1 cellular context compared by ENCODE assay signal in the genomic region with DNA sequence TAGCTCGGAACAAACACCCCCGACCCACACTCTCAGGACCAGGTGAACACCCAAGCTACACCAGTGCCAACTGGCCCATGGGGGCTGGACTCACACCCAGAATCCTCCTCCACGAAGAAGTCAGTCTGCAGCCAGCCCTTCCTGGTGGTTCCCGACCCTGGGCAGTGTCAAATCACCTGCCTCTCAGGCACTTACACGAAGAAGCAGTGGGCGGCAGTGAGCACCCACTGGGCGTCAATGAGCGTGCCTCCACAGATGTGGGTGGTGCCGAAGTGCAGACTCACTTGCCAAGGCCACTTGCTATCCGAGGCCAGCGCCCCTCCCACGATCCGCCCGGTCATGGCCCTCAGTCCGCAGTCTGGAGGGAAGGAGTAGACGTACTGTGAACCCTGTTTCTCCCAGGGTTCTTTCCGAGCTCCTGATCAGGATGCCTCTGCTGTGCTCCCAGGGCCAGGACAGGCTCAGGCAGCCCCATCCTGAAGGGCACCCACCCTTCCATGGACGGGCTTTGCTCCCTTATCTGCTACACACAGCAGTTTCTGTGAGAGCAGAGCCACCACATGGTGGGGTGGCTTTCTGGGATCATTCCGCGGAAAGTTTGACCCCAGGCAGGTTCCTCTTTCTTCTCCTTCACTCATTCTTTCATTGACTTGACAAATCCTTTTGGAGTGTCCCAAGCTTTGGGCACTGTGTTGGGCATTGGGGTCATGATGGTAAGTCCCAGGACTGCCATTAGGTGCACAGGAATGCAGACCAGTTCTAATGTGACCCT.
TF ChIP-seq lines count a peak whose summit lies in the region.

No MANE protein-coding gene starts in this region.

TF ChIP-seq in HepG2, 621 proteins besides CTCF, POLR2A, EP300 and RAD21:
- TF ChIP-seq, protein P1, sequence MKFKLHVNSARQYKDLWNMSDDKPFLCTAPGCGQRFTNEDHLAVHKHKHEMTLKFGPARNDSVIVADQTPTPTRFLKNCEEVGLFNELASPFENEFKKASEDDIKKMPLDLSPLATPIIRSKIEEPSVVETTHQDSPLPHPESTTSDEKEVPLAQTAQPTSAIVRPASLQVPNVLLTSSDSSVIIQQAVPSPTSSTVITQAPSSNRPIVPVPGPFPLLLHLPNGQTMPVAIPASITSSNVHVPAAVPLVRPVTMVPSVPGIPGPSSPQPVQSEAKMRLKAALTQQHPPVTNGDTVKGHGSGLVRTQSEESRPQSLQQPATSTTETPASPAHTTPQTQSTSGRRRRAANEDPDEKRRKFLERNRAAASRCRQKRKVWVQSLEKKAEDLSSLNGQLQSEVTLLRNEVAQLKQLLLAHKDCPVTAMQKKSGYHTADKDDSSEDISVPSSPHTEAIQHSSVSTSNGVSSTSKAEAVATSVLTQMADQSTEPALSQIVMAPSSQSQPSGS (CRISPR knock-in tag; IDR thresholded peaks at IDR 0.05): no peak
- TF ChIP-seq NFE2 (CRISPR knock-in tag; IDR thresholded peaks at IDR 0.05) (no peak), ZNF747 (CRISPR knock-in tag; IDR thresholded peaks at IDR 0.05; ENCODE audit: borderline replicate concordance) (no peak), GATAD1 (CRISPR knock-in tag; IDR thresholded peaks at IDR 0.05) (no peak), ATM (IDR thresholded peaks at IDR 0.05; ENCODE audit: borderline replicate concordance) (no peak)
- TF ChIP-seq, protein P2, sequence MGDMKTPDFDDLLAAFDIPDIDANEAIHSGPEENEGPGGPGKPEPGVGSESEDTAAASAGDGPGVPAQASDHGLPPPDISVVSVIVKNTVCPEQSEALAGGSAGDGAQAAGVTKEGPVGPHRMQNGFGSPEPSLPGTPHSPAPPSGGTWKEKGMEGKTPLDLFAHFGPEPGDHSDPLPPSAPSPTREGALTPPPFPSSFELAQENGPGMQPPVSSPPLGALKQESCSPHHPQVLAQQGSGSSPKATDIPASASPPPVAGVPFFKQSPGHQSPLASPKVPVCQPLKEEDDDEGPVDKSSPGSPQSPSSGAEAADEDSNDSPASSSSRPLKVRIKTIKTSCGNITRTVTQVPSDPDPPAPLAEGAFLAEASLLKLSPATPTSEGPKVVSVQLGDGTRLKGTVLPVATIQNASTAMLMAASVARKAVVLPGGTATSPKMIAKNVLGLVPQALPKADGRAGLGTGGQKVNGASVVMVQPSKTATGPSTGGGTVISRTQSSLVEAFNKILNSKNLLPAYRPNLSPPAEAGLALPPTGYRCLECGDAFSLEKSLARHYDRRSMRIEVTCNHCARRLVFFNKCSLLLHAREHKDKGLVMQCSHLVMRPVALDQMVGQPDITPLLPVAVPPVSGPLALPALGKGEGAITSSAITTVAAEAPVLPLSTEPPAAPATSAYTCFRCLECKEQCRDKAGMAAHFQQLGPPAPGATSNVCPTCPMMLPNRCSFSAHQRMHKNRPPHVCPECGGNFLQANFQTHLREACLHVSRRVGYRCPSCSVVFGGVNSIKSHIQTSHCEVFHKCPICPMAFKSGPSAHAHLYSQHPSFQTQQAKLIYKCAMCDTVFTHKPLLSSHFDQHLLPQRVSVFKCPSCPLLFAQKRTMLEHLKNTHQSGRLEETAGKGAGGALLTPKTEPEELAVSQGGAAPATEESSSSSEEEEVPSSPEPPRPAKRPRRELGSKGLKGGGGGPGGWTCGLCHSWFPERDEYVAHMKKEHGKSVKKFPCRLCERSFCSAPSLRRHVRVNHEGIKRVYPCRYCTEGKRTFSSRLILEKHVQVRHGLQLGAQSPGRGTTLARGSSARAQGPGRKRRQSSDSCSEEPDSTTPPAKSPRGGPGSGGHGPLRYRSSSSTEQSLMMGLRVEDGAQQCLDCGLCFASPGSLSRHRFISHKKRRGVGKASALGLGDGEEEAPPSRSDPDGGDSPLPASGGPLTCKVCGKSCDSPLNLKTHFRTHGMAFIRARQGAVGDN (CRISPR knock-in tag; IDR thresholded peaks at IDR 0.05): 0 out of 2 replicates have a peak, but pooled peaks have one; percentile 10
- TF ChIP-seq, protein P3, sequence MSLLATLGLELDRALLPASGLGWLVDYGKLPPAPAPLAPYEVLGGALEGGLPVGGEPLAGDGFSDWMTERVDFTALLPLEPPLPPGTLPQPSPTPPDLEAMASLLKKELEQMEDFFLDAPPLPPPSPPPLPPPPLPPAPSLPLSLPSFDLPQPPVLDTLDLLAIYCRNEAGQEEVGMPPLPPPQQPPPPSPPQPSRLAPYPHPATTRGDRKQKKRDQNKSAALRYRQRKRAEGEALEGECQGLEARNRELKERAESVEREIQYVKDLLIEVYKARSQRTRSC (CRISPR knock-in tag; IDR thresholded peaks at IDR 0.05; ENCODE audit: low read depth): no peak
